25 cellular contexts compared by ENCODE assay signal in the genomic region with DNA sequence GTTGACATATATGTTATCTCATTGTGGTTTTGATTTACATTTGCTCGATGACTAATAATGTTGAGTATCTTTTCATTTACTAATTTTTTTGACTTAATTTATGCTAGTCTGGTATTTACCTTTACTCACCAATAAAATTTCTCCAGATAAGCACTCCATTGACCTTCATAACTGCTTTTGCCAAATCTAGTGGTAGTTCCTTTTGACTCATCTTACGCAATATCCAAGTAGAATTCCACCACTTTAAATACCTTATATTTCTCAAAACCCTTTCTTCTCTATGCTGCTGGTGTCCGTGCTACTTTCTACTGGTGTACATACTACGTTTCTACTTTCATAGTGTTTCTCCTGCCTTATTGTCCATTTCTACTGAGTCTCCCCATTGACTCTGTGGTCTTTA.
A peak's percentile ranks its signal among the peaks of the same experiment; 100 is the strongest.
DNase-seq lines count a peak whose midpoint lies in the region; ATAC-seq, FAIRE-seq and TF ChIP-seq lines count a peak whose summit lies in the region.
"Had no signal": no experiment of that assay in that cellular context is flagged by ENCODE, and none has a peak within 500 bp of the region (broad histone marks: within the 10 kb centered on the region; RNA-seq: fewer than 3 reads in every experiment).

No MANE protein-coding gene starts in this region.

- H3K4me1 Mint-ChIP-seq in activated T-cell treated with anti-CD3 and anti-CD28 coated beads, Interleukin-2, amount 50 U/mL, for 72 hours (ENCODE audit: low read depth), result no peaks in the 10 kb centered on the region
- H3K4me1 Mint-ChIP-seq: CD14-positive monocyte; CD8-positive, alpha-beta memory T cell; GM23338 had no signal

- H3K56ac ChIP-seq in IMR-90 (ENCODE audit: extremely low read depth, insufficient read depth, low read length), result no peak overlapping the region
- no peak overlapping the region for H3K56ac ChIP-seq in H1 (replicated peaks; ENCODE audit: insufficient read length, low read depth, low read length)

- no peaks in the 10 kb centered on the region for H3K9me2 ChIP-seq in PC-3 (replicated peaks; ENCODE audit: low read length)

- no peak overlapping the region for H2AFZ ChIP-seq in IMR-90 (replicated peaks; ENCODE audit: low read length, poor library complexity)
- no peak overlapping the region for H2AFZ ChIP-seq in PC-3 (ENCODE audit: low read length)
- H2AFZ ChIP-seq in H1 (ENCODE audit: low read length), result no peak overlapping the region
- H2AFZ ChIP-seq: GM23338 had no signal

- H3K18ac ChIP-seq in IMR-90 (ENCODE audit: low read depth, low read length), result no peak overlapping the region
- H3K18ac ChIP-seq in H1 (ENCODE audit: extremely low read depth, low read length), result no peak overlapping the region

- H3K9ac ChIP-seq in IMR-90 (ENCODE audit: low read depth, low read length), result no peak overlapping the region
- no peak overlapping the region for H3K9ac ChIP-seq in PC-3 (ENCODE audit: low read length)
- H3K9ac ChIP-seq in H1 (replicated peaks in 1 of 4; ENCODE audit: extremely low read depth in 1 of 4, low read depth in 3 of 4, low read length in 3 of 4), result no peak overlapping the region
- H3K9ac ChIP-seq: BLaER1 treated with 17β-estradiol and CSF1 and Interleukin-3, amounts not matched to agents 10 nM and 100 nM had no signal

- no peak overlapping the region for H3K27ac ChIP-seq in IMR-90 (ENCODE audit: insufficient read depth, low read length)
- H3K27ac ChIP-seq in PC-3 (ENCODE audit: low read length), result no peak overlapping the region
- H3K27ac ChIP-seq in H1 (ENCODE audit: low read depth, low read length), result no peak overlapping the region
- H3K27ac ChIP-seq in breast epithelium, result no peak overlapping the region
- H3K27ac ChIP-seq: A549; BLaER1 treated with 17β-estradiol and CSF1 and Interleukin-3, amounts not matched to agents 10 nM and 100 nM had no signal

- DNase-seq in IMR-90 (no peak), PC-3 (peak; percentile 63), H1 (ENCODE audit: low read depth in 1 of 2, low spot score in 2 of 2) (no peak), breast epithelium (ENCODE audit: low spot score in 2 of 2) (no peak), NCI-H2171 treated with DMSO at 0.1 percent for 48 hours (lab: John Stamatoyannopoulos, UW) (no peak)
- DNase-seq in activated T-cell treated with anti-CD3 and anti-CD28 coated beads, Interleukin-2, amount 50 U/mL, for 72 hours, result no peak
- DNase-seq: 8988T; ACHN; AML-193; BE2C; CD4-positive, alpha-beta T cell; CD8-positive, alpha-beta memory T cell; DMS 273 treated with DMSO at 0.1 percent for 48 hours; DMS79; EL; GDM1; HFFc6 had no signal

- no peaks in the 10 kb centered on the region; the same call in 1 of the 2 replicates for H3K23me2 ChIP-seq in H1 (ENCODE audit: low read depth, low read length)

- H4K91ac ChIP-seq in IMR-90 (ENCODE audit: insufficient read depth, low read depth, low read length) (no peak overlapping the region), H1 (replicated peaks; ENCODE audit: insufficient read length, low read length) (no peak overlapping the region)

- H3K14ac ChIP-seq in IMR-90 (replicated peaks; ENCODE audit: low read depth, low read length), result no peak overlapping the region
- no peak overlapping the region for H3K14ac ChIP-seq in H1 (ENCODE audit: insufficient read length)

- no peaks in the 10 kb centered on the region for H3K27me3 Mint-ChIP-seq in activated T-cell treated with anti-CD3 and anti-CD28 coated beads, Interleukin-2, amount 50 U/mL, for 72 hours (ENCODE audit: low read depth)
- H3K27me3 Mint-ChIP-seq: CD4-positive, alpha-beta T cell; CD8-positive, alpha-beta memory T cell had no signal

- no peaks in the 10 kb centered on the region for H3K36me3 ChIP-seq in IMR-90 (ENCODE audit: control insufficient read depth, insufficient read depth, low read length)
- no peaks in the 10 kb centered on the region for H3K36me3 ChIP-seq in PC-3 (ENCODE audit: low read depth, low read length)
- no peaks in the 10 kb centered on the region for H3K36me3 ChIP-seq in H1 (ENCODE audit: control insufficient read depth in 2 of 4, insufficient read depth in 4 of 4, low read length in 3 of 4)
- H3K36me3 ChIP-seq in breast epithelium, result no peaks in the 10 kb centered on the region
- H3K36me3 ChIP-seq: BE2C; BLaER1 treated with 17β-estradiol and CSF1 and Interleukin-3, amounts not matched to agents 10 nM and 100 nM; HAP-1 had no signal

- no peak overlapping the region for H3K27ac Mint-ChIP-seq in activated T-cell treated with anti-CD3 and anti-CD28 coated beads, Interleukin-2, amount 50 U/mL, for 72 hours
- H3K27ac Mint-ChIP-seq: CD14-positive monocyte; CD4-positive, alpha-beta T cell; CD8-positive, alpha-beta memory T cell; GM23338; HFFc6 had no signal

- TF ChIP-seq RAD21 in IMR-90 (IDR thresholded peaks at IDR 0.05; ENCODE audit: low read length), result no peak
- no peak for TF ChIP-seq RAD21 in H1 (IDR thresholded peaks at IDR 0.05 in 1 of 2, conservative IDR thresholded peaks at IDR 0.05 in 1 of 2; ENCODE audit: low read depth in 2 of 2, low read length in 2 of 2)

- no peaks in the 10 kb centered on the region for H3K9me1 ChIP-seq in IMR-90 (ENCODE audit: insufficient read depth, low read length)

- no peak for FAIRE-seq in H1 (lab: Jason Lieb, UNC)
- FAIRE-seq: A549, D721Med, GM12878, H54 had no signal

- no peaks in the 10 kb centered on the region for H3K4me1 ChIP-seq in IMR-90 (ENCODE audit: control insufficient read depth, insufficient read depth, low read length)
- peaks cover 7% of the 10 kb centered on the region for H3K4me1 ChIP-seq in PC-3 (ENCODE audit: insufficient read depth, low read length)
- H3K4me1 ChIP-seq in H1 (replicated peaks in 1 of 4; ENCODE audit: control insufficient read depth in 3 of 4, insufficient read depth in 4 of 4, low read length in 3 of 4), result no peaks in the 10 kb centered on the region
- H3K4me1 ChIP-seq in breast epithelium, result no peaks in the 10 kb centered on the region
- H3K4me1 ChIP-seq: A549, BE2C, HAP-1 had no signal

- H3K9me3 ChIP-seq in IMR-90 (ENCODE audit: control insufficient read depth, insufficient read depth, low read length) (0 out of 2 replicates have a peak, but pooled peaks cover 2% of the 10 kb centered on the region), PC-3 (ENCODE audit: low read length) (no peaks in the 10 kb centered on the region), H1 (ENCODE audit: insufficient read depth in 2 of 2, low read depth in 1 of 2, low read length in 1 of 2) (no peaks in the 10 kb centered on the region), breast epithelium (peaks cover 0 to 7% of the 10 kb centered on the region in 2 donors)
- H3K9me3 ChIP-seq: A549, BE2C, HAP-1 had no signal

- H4K20me1 ChIP-seq in IMR-90 (ENCODE audit: insufficient read depth, low read length) (no peaks in the 10 kb centered on the region), PC-3 (ENCODE audit: low read length) (no peaks in the 10 kb centered on the region), H1 (replicated peaks in 1 of 2; ENCODE audit: control insufficient read depth in 1 of 2, insufficient read depth in 2 of 2, low read length in 2 of 2) (no peaks in the 10 kb centered on the region)
- H4K20me1 ChIP-seq: BLaER1 treated with 17β-estradiol and CSF1 and Interleukin-3, amounts not matched to agents 10 nM and 100 nM had no signal

- H2BK20ac ChIP-seq in IMR-90 (ENCODE audit: low read depth, low read length), result no peak overlapping the region
- no peak overlapping the region for H2BK20ac ChIP-seq in H1 (ENCODE audit: low read length)

- no peak overlapping the region for H3K4me2 ChIP-seq in IMR-90 (ENCODE audit: low read depth, low read length)
- no peak overlapping the region for H3K4me2 ChIP-seq in PC-3 (ENCODE audit: low read length)
- no peak overlapping the region for H3K4me2 ChIP-seq in H1 (ENCODE audit: insufficient read depth in 1 of 2, low read depth in 2 of 2, low read length in 2 of 2)
- H3K4me2 ChIP-seq: A549; BLaER1 treated with 17β-estradiol and CSF1 and Interleukin-3, amounts not matched to agents 10 nM and 100 nM; GM23338 had no signal

- no peaks in the 10 kb centered on the region for H3K27me3 ChIP-seq in IMR-90 (ENCODE audit: control insufficient read depth, insufficient read depth, low read length)
- H3K27me3 ChIP-seq in PC-3 (ENCODE audit: low read length), result no peaks in the 10 kb centered on the region
- H3K27me3 ChIP-seq in H1 (replicated peaks in 1 of 4; ENCODE audit: control insufficient read depth in 3 of 4, extremely low read depth in 1 of 4, insufficient read depth in 3 of 4, low read length in 3 of 4), result no peaks in the 10 kb centered on the region
- H3K27me3 ChIP-seq in breast epithelium, result no peaks in the 10 kb centered on the region
- H3K27me3 ChIP-seq: BE2C; BLaER1 treated with 17β-estradiol and CSF1 and Interleukin-3, amounts not matched to agents 10 nM and 100 nM had no signal

- no peaks in the 10 kb centered on the region for H3K79me1 ChIP-seq in IMR-90 (ENCODE audit: low read depth in 1 of 2, low read length in 2 of 2)
- no peaks in the 10 kb centered on the region for H3K79me1 ChIP-seq in H1 (ENCODE audit: low read depth, low read length)

- H3K4me3 Mint-ChIP-seq in activated T-cell treated with anti-CD3 and anti-CD28 coated beads, Interleukin-2, amount 50 U/mL, for 72 hours, result no peak overlapping the region
- H3K4me3 Mint-ChIP-seq: CD14-positive monocyte; CD4-positive, alpha-beta T cell; CD8-positive, alpha-beta memory T cell; GM23338; HFFc6 had no signal

- no peak overlapping the region for H2BK12ac ChIP-seq in H1 (ENCODE audit: low read depth, low read length)

- H3K4me3 ChIP-seq in IMR-90 (ENCODE audit: insufficient read depth, low read depth, low read length) (no peak overlapping the region), PC-3 (ENCODE audit: low read length) (no peak overlapping the region), H1 (ENCODE audit: extremely low read depth in 1 of 4, insufficient read depth in 2 of 4, low read depth in 3 of 4, low read length in 4 of 4) (no peak overlapping the region), breast epithelium (no peak overlapping the region)
- H3K4me3 ChIP-seq: A549; BLaER1 treated with 17β-estradiol and CSF1 and Interleukin-3, amounts not matched to agents 10 nM and 100 nM; GM12878; GM23338; HAP-1 had no signal

- TF ChIP-seq POLR2A in IMR-90 (IDR thresholded peaks at IDR 0.05; ENCODE audit: low read depth, low read length) (no peak), H1 (IDR thresholded peaks at IDR 0.05; ENCODE audit: control extremely low read depth in 1 of 2, low read depth in 2 of 2, low read length in 2 of 2) (no peak), breast epithelium (IDR thresholded peaks at IDR 0.05) (no peak)

- no peak overlapping the region for H4K5ac ChIP-seq in IMR-90 (ENCODE audit: low read depth, low read length)
- no peak overlapping the region for H4K5ac ChIP-seq in H1 (ENCODE audit: insufficient read length, low read depth, low read length)

- CTCF ChIA-PET in IMR-90 (lab: Yijun Ruan, JAX) (no interaction called here), PC-3 (lab: Charles Lee) (no interaction called here), H1 (lab: Charles Lee; ENCODE audit: partially characterized antibody) (no interaction called here)

- no peak overlapping the region for H2BK5ac ChIP-seq in IMR-90 (ENCODE audit: low read depth, low read length, poor library complexity, severe bottlenecking)
- H2BK5ac ChIP-seq in H1 (ENCODE audit: low read depth, low read length), result no peak overlapping the region

- no peak for TF ChIP-seq EP300 in H1 (IDR thresholded peaks at IDR 0.05; ENCODE audit: borderline replicate concordance in 1 of 2, low read depth in 2 of 2, low read length in 2 of 2)

- no peak overlapping the region for H3K23ac ChIP-seq in IMR-90 (ENCODE audit: low read depth, low read length)
- H3K23ac ChIP-seq in H1 (ENCODE audit: insufficient read length), result no peak overlapping the region

- in situ Hi-C loops in IMR-90 (cut with MboI; ENCODE audit: low sequenced_read_pairs), result no loop called here

- no peaks in the 10 kb centered on the region for H3F3A ChIP-seq in PC-3 (ENCODE audit: low read length, unreplicated experiment)

- H3K4ac ChIP-seq in IMR-90 (ENCODE audit: low read depth, low read length) (no peak overlapping the region), H1 (replicated peaks; ENCODE audit: insufficient read length, low read depth, low read length) (no peak overlapping the region)

- TF ChIP-seq CTCF in IMR-90 (conservative IDR thresholded peaks at IDR 0.05; ENCODE audit: low read depth, low read length), result no peak
- TF ChIP-seq CTCF in PC-3 (conservative IDR thresholded peaks at IDR 0.05; ENCODE audit: low read depth, low read length), result no peak
- TF ChIP-seq CTCF in H1 (IDR thresholded peaks at IDR 0.05; ENCODE audit: control extremely low read depth in 1 of 3, insufficient read depth in 1 of 3, low read depth in 1 of 3, low read length in 3 of 3), result no peak
- TF ChIP-seq CTCF in breast epithelium (IDR thresholded peaks at IDR 0.05), result no peak

- H2BK120ac ChIP-seq in IMR-90 (ENCODE audit: low read depth, low read length) (no peak overlapping the region), H1 (replicated peaks; ENCODE audit: low read depth, low read length) (no peak overlapping the region)

- peaks cover 7 to 13% of the 10 kb centered on the region in 2 donors for H3K9me3 Mint-ChIP-seq in activated T-cell treated with anti-CD3 and anti-CD28 coated beads, Interleukin-2, amount 50 U/mL, for 72 hours

- ATAC-seq in IMR-90 (ENCODE audit: low read depth), result no peak
- peak; percentile 53 for ATAC-seq in PC-3
- no peak for ATAC-seq in activated T-cell treated with anti-CD3 and anti-CD28 coated beads, Interleukin-2, amount 50 U/mL, for 72 hours (replicated peaks in 1 of 2)
- ATAC-seq: A549, GM12878, GM23338 had no signal

- no peak overlapping the region for H2AK5ac ChIP-seq in IMR-90 (ENCODE audit: low read depth, low read length)
- no peak overlapping the region for H2AK5ac ChIP-seq in H1 (ENCODE audit: low read depth, low read length)

- no TSS peak for BruUV-seq in IMR-90 (replicated peaks; lab: Mats Ljungman, UMichigan)
- BruUV-seq in PC-3 (replicated peaks; lab: Mats Ljungman, UMichigan), result no TSS peak

- H3K36me3 Mint-ChIP-seq in activated T-cell treated with anti-CD3 and anti-CD28 coated beads, Interleukin-2, amount 50 U/mL, for 72 hours (ENCODE audit: insufficient read depth in 2 of 2), result peaks cover 0 to 3% of the 10 kb centered on the region in 2 donors
- H3K36me3 Mint-ChIP-seq: CD14-positive monocyte; CD8-positive, alpha-beta memory T cell had no signal

- H2BK15ac ChIP-seq in IMR-90 (ENCODE audit: low read depth, low read length) (no peak overlapping the region), H1 (ENCODE audit: low read length) (no peak overlapping the region)

- dilution Hi-C loops in IMR-90 (cut with HindIII; ENCODE audit: low sequenced_read_pairs, unreplicated experiment), result no loop called here

- intact Hi-C loops in IMR-90 (cut with micrococcal nuclease), result no loop called here
- intact Hi-C loops in PC-3 (cut with micrococcal nuclease), result no loop called here
- intact Hi-C loops in breast epithelium (cut with DNase I; ENCODE audit: low total_unique reads), result no loop called here

- H2AK9ac ChIP-seq in IMR-90 (replicated peaks; ENCODE audit: low read depth, low read length, poor library complexity), result no peak overlapping the region

- no peak overlapping the region for H4K8ac ChIP-seq in IMR-90 (ENCODE audit: low read depth in 2 of 2, low read length in 2 of 2)
- H4K8ac ChIP-seq in H1 (ENCODE audit: extremely low read depth, insufficient read depth, low read length), result no peak overlapping the region

- H3K79me2 ChIP-seq in PC-3 (ENCODE audit: low read length) (no peaks in the 10 kb centered on the region), H1 (ENCODE audit: control insufficient read depth in 1 of 2, insufficient read depth in 2 of 2, low read length in 2 of 2) (no peaks in the 10 kb centered on the region)

- whole genome bisulfite sequencing in IMR-90 (ENCODE audit: extremely low coverage in 2 of 2, insufficient read length in 1 of 2), 2 experiments, result 90 to 100% methylated on average over 1 to 2 of the region's 4 CpGs
- 71% methylated on average over 4 of the region's 4 CpGs; no CpG with 5 or more reads in 1 of the 2 experiments for WGBS in H1 (ENCODE audit: extremely low coverage in 1 of 2, insufficient coverage in 1 of 2, insufficient read length in 1 of 2, insufficient replicate concordance in 2 of 2, low coverage in 1 of 2, low lambda C conversion rate in 2 of 2, missing lambda C conversion rate in 1 of 2), 2 experiments

- POLR2A ChIA-PET in IMR-90 (lab: Charles Lee; ENCODE audit: unreplicated experiment), result no interaction called here
- POLR2A ChIA-PET in PC-3 (lab: Charles Lee; ENCODE audit: unreplicated experiment), result no interaction called here
- POLR2A ChIA-PET in H1 (lab: Charles Lee; ENCODE audit: partially characterized antibody), result no interaction called here
